41 cellular contexts compared by ENCODE assay signal in genomic region chr21:40788635-40789034, GRCh38. TPM values are rescaled to one million over a fixed set of nuclear protein-coding genes. Genes with fewer than 3 reads are reported as not detected.
"Had no signal": no experiment of that assay in that cellular context is flagged by ENCODE, and none has a peak within 500 bp of the region (broad histone marks: within the 10 kb centered on the region; RNA-seq: fewer than 3 reads in every experiment).

No MANE protein-coding gene starts in this region.

- H3K9me3 ChIP-seq: ascending aorta, body of pancreas, breast epithelium had no signal

- H3K4me1 ChIP-seq: ascending aorta, body of pancreas, breast epithelium had no signal

- H3K9me3 Mint-ChIP-seq: activated naive CD4-positive, alpha-beta T cell treated with anti-CD3 and anti-CD28 coated beads for 36 hours; activated naive CD4-positive, alpha-beta T cell treated with anti-CD3 and anti-CD28 coated beads, Interleukin-2, amount 50 U/mL, for 24 hours; central memory CD8-positive, alpha-beta T cell had no signal

- H3K27me3 Mint-ChIP-seq: activated naive CD4-positive, alpha-beta T cell treated with anti-CD3 and anti-CD28 coated beads, Interleukin-2, amount 10 ng/mL, durations not matched to agents 7 days and 5 days; activated naive CD4-positive, alpha-beta T cell treated with anti-CD3 and anti-CD28 coated beads, Interleukin-2, amount 50 U/mL, for 24 hours; activated naive CD8-positive, alpha-beta T cell treated with anti-CD3 and anti-CD28 coated beads, Interleukin-2, amount 10 ng/mL, durations not matched to agents 7 days and 5 days; activated naive CD8-positive, alpha-beta T cell treated with anti-CD3 and anti-CD28 coated beads, Interleukin-2, amount 50 U/mL, for 24 hours; activated T-helper 17 cell treated with anti-CD3 and anti-CD28 coated beads, Interleukin-2, amount 50 U/mL, for 72 hours; central memory CD8-positive, alpha-beta T cell had no signal

- H3K4me3 ChIP-seq: ascending aorta, body of pancreas, breast epithelium, cardiac muscle cell had no signal

- H3K36me3 ChIP-seq: ascending aorta, brain microvascular endothelial cell, breast epithelium, cardiac muscle cell had no signal

- ATAC-seq: activated naive CD4-positive, alpha-beta T cell treated with anti-CD3 and anti-CD28 coated beads, Interleukin-2, amount 50 U/mL, for 72 hours; activated naive CD8-positive, alpha-beta T cell treated with anti-CD3 and anti-CD28 coated beads, Interleukin-2, amount 50 U/mL, for 24 hours; activated T-cell treated with anti-CD3 and anti-CD28 coated beads, Interleukin-2, amount 50 U/mL, for 4 hours; activated T-cell treated with anti-CD3 and anti-CD28 coated beads, Interleukin-2, amount 50 U/mL, for 72 hours; activated T-helper 17 cell treated with anti-CD3 and anti-CD28 coated beads, Interleukin-2, amount 50 U/mL, for 72 hours; body of pancreas had no signal

- H3K36me3 Mint-ChIP-seq: activated naive CD4-positive, alpha-beta T cell treated with anti-CD3 and anti-CD28 coated beads, Interleukin-2, amount 10 ng/mL, durations not matched to agents 7 days and 5 days; activated naive CD4-positive, alpha-beta T cell treated with anti-CD3 and anti-CD28 coated beads, Interleukin-2, amount 50 U/mL, for 24 hours; activated naive CD4-positive, alpha-beta T cell treated with anti-CD3 and anti-CD28 coated beads, Interleukin-2, amount 50 U/mL, for 72 hours; activated naive CD8-positive, alpha-beta T cell; activated naive CD8-positive, alpha-beta T cell treated with anti-CD3 and anti-CD28 coated beads for 36 hours; activated naive CD8-positive, alpha-beta T cell treated with anti-CD3 and anti-CD28 coated beads, Interleukin-2, amount 10 ng/mL, durations not matched to agents 7 days and 5 days; brain had no signal

- H3K4me3 Mint-ChIP-seq: activated naive CD4-positive, alpha-beta T cell treated with anti-CD3 and anti-CD28 coated beads for 36 hours; activated naive CD4-positive, alpha-beta T cell treated with anti-CD3 and anti-CD28 coated beads, Interleukin-2, amount 10 ng/mL, durations not matched to agents 7 days and 5 days; activated naive CD4-positive, alpha-beta T cell treated with anti-CD3 and anti-CD28 coated beads, Interleukin-2, amount 50 U/mL, for 24 hours; activated naive CD8-positive, alpha-beta T cell; activated naive CD8-positive, alpha-beta T cell treated with anti-CD3 and anti-CD28 coated beads for 36 hours; activated naive CD8-positive, alpha-beta T cell treated with anti-CD3 and anti-CD28 coated beads, Interleukin-2, amount 10 ng/mL, durations not matched to agents 7 days and 5 days; activated naive CD8-positive, alpha-beta T cell treated with anti-CD3 and anti-CD28 coated beads, Interleukin-2, amount 50 U/mL, for 24 hours; activated T-cell treated with anti-CD3 and anti-CD28 coated beads, Interleukin-2, amount 50 U/mL, for 4 hours; activated T-cell treated with anti-CD3 and anti-CD28 coated beads, Interleukin-2, amount 50 U/mL, for 72 hours; activated T-helper 1 cell treated with anti-CD3 and anti-CD28 coated beads, Interleukin-12 subunit alpha, Interleukin-12 subunit beta, Interleukin-2, Interleukin-4 antibody, amounts not matched to agents 30 ng/mL and 10 ng/mL and 1 ng/mL, durations not matched to agents 14 hours and 24 hours and 36 hours; activated T-helper 17 cell treated with anti-CD3 and anti-CD28 coated beads, Interleukin-2, amount 50 U/mL, for 72 hours; brain; central memory CD8-positive, alpha-beta T cell had no signal

- H3K27ac Mint-ChIP-seq: activated naive CD4-positive, alpha-beta T cell treated with anti-CD3 and anti-CD28 coated beads for 36 hours; activated naive CD4-positive, alpha-beta T cell treated with anti-CD3 and anti-CD28 coated beads, Interleukin-2, amount 10 ng/mL, durations not matched to agents 7 days and 5 days; activated naive CD4-positive, alpha-beta T cell treated with anti-CD3 and anti-CD28 coated beads, Interleukin-2, amount 50 U/mL, for 24 hours; activated naive CD4-positive, alpha-beta T cell treated with anti-CD3 and anti-CD28 coated beads, Interleukin-2, amount 50 U/mL, for 72 hours; activated naive CD8-positive, alpha-beta T cell; activated naive CD8-positive, alpha-beta T cell treated with anti-CD3 and anti-CD28 coated beads for 36 hours; activated naive CD8-positive, alpha-beta T cell treated with anti-CD3 and anti-CD28 coated beads, Interleukin-2, amount 10 ng/mL, durations not matched to agents 7 days and 5 days; activated naive CD8-positive, alpha-beta T cell treated with anti-CD3 and anti-CD28 coated beads, Interleukin-2, amount 50 U/mL, for 24 hours; activated T-cell treated with anti-CD3 and anti-CD28 coated beads, Interleukin-2, amount 50 U/mL, for 72 hours; activated T-helper 1 cell treated with anti-CD3 and anti-CD28 coated beads, Interleukin-12 subunit alpha, Interleukin-12 subunit beta, Interleukin-2, Interleukin-4 antibody, amounts not matched to agents 30 ng/mL and 10 ng/mL and 1 ng/mL, durations not matched to agents 14 hours and 24 hours and 36 hours; activated T-helper 17 cell treated with anti-CD3 and anti-CD28 coated beads, Interleukin-2, amount 50 U/mL, for 72 hours; activated T-helper 2 cell treated with anti-CD3 and anti-CD28 coated beads, Interferon-gamma antibody, Interleukin-2, Interleukin-4, amounts not matched to agents 10 μg/mL and 5 μg/mL and 100 μg/mL, durations not matched to agents 14 hours and 24 hours and 36 hours had no signal

- H3K27me3 ChIP-seq: ascending aorta, body of pancreas, brain microvascular endothelial cell, breast epithelium, cardiac muscle cell had no signal

- DNase-seq: activated effector memory CD4-positive, alpha-beta T cell treated with anti-CD3 and anti-CD28 coated beads, Interleukin-2, amount 50 U/mL, for 16 hours; activated effector memory CD4-positive, alpha-beta T cell treated with Interleukin-2 at 50 U/mL for 16 hours; activated gamma-delta T cell; activated gamma-delta T cell treated with Interleukin-2 at 50 U/mL for 16 hours; activated naive CD4-positive, alpha-beta T cell; activated naive CD4-positive, alpha-beta T cell treated with anti-CD3 and anti-CD28 coated beads for 36 hours; activated naive CD4-positive, alpha-beta T cell treated with anti-CD3 and anti-CD28 coated beads, Interleukin-2, amount 10 ng/mL, durations not matched to agents 7 days and 5 days; activated naive CD4-positive, alpha-beta T cell treated with anti-CD3 and anti-CD28 coated beads, Interleukin-2, amount 50 U/mL, for 16 hours; activated naive CD4-positive, alpha-beta T cell treated with Interleukin-2 at 50 U/mL for 16 hours; activated naive CD8-positive, alpha-beta T cell treated with anti-CD3 and anti-CD28 coated beads for 36 hours; activated naive CD8-positive, alpha-beta T cell treated with anti-CD3 and anti-CD28 coated beads, Interleukin-2, amount 10 ng/mL, durations not matched to agents 7 days and 5 days; activated naive CD8-positive, alpha-beta T cell treated with anti-CD3 and anti-CD28 coated beads, Interleukin-2, amount 50 U/mL, for 24 hours; activated T-cell treated with anti-CD3 and anti-CD28 coated beads, Interleukin-2, amount 50 U/mL, for 1 hour; activated T-cell treated with anti-CD3 and anti-CD28 coated beads, Interleukin-2, amount 50 U/mL, for 4 hours; activated T-cell treated with anti-CD3 and anti-CD28 coated beads, Interleukin-2, amount 50 U/mL, for 48 hours; activated T-cell treated with anti-CD3 and anti-CD28 coated beads, Interleukin-2, amount 50 U/mL, for 72 hours; amniotic stem cell; amygdala; anterior cingulate cortex; aorta; body of pancreas; brain microvascular endothelial cell; caudate nucleus; central memory CD4-positive, alpha-beta T cell; cerebellar nuclear complex had no signal

- H3K27ac ChIP-seq: ascending aorta, body of pancreas, brain microvascular endothelial cell, breast epithelium, cardiac muscle cell had no signal

- FAIRE-seq: astrocyte, bronchial epithelial cell, colon had no signal

- H3K4me1 Mint-ChIP-seq: activated naive CD4-positive, alpha-beta T cell treated with anti-CD3 and anti-CD28 coated beads, Interleukin-2, amount 10 ng/mL, durations not matched to agents 7 days and 5 days; activated naive CD4-positive, alpha-beta T cell treated with anti-CD3 and anti-CD28 coated beads, Interleukin-2, amount 50 U/mL, for 24 hours; activated naive CD8-positive, alpha-beta T cell treated with anti-CD3 and anti-CD28 coated beads for 36 hours; activated naive CD8-positive, alpha-beta T cell treated with anti-CD3 and anti-CD28 coated beads, Interleukin-2, amount 10 ng/mL, durations not matched to agents 7 days and 5 days; activated naive CD8-positive, alpha-beta T cell treated with anti-CD3 and anti-CD28 coated beads, Interleukin-2, amount 50 U/mL, for 24 hours; activated T-helper 17 cell treated with anti-CD3 and anti-CD28 coated beads, Interleukin-2, amount 50 U/mL, for 72 hours; central memory CD8-positive, alpha-beta T cell had no signal

RNA-seq across cellular contexts. Expression of gene DSCAM, which starts 58.3 kb away (rescaled TPM):
- total RNA-seq: activated naive CD4-positive, alpha-beta T cell treated with anti-CD3 and anti-CD28 coated beads for 36 hours; activated naive CD4-positive, alpha-beta T cell treated with anti-CD3 and anti-CD28 coated beads, Interleukin-2, amount 50 U/mL, for 72 hours; activated naive CD8-positive, alpha-beta T cell treated with anti-CD3 and anti-CD28 coated beads for 36 hours; activated naive CD8-positive, alpha-beta T cell treated with anti-CD3 and anti-CD28 coated beads, Interleukin-2, amount 10 ng/mL, durations not matched to agents 7 days and 5 days; activated T-cell treated with anti-CD3 and anti-CD28 coated beads, Interleukin-2, amount 50 U/mL, for 4 hours; activated T-cell treated with anti-CD3 and anti-CD28 coated beads, Interleukin-2, amount 50 U/mL, for 72 hours; activated T-helper 1 cell treated with anti-CD3 and anti-CD28 coated beads, Interleukin-12 subunit alpha, Interleukin-12 subunit beta, Interleukin-2, Interleukin-4 antibody, amounts not matched to agents 30 ng/mL and 10 ng/mL and 1 ng/mL, durations not matched to agents 14 hours and 24 hours and 36 hours; activated T-helper 17 cell treated with anti-CD3 and anti-CD28 coated beads, Interleukin-2, amount 50 U/mL, for 72 hours; activated T-helper 2 cell treated with anti-CD3 and anti-CD28 coated beads, Interferon-gamma antibody, Interleukin-2, Interleukin-4, amounts not matched to agents 10 μg/mL and 5 μg/mL and 100 μg/mL, durations not matched to agents 14 hours and 24 hours and 36 hours; aorta; ascending aorta; cardiac septum; chondrocyte had no signal
- polyA plus RNA-seq: aorta had no signal
